8 cellular contexts compared by ENCODE assay signal in the genomic region with DNA sequence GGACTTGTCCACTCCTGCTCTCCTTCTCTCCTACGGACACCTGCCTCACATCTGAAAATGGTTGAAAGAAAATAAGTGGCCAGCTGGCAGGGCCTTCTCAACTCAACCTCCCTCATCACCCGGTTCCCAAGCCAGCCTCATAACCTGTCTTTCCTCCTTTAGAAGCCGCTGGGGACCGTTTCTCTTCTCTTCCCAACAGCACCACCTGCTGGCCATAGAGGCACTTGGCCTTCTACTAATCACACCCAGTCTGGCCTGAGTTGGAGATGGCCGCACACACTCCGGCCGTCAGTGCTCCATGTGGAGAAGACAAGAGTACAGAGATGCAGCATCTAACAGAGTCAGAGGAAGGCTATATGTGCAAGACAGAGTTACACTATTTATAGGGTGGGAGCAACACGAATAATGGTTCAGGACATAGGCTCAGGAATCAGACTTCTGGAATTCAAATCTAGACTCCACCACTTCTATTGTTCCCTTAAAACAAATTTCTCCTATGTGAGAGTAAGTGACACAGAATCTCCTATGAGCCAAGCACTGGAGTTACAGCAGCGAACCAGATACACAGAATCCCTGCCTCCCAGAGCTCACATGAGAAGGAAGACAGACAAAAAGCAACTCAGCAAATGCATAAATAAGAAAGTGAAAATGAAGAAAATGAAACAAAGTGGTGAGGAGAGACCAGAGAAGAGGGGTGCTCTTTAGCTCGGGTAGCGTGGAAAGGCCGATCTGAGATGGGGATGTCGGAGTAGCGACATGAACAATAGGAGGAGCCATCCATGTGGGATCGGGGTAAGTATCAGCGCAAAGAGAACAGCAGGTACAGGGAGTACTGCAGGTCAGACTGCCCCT. TPM values are rescaled to one million over a fixed set of nuclear protein-coding genes. Genes with fewer than 3 reads are reported as not detected.
A peak's percentile ranks its signal among the peaks of the same experiment; 100 is the strongest.
DNase-seq lines count a peak whose midpoint lies in the region; ATAC-seq, FAIRE-seq and TF ChIP-seq lines count a peak whose summit lies in the region.
"Not testable (repeated sequence)": the region's sequence is repeated elsewhere in the genome, so short reads cannot be mapped to it uniquely, and the experiment has no call there.

No MANE protein-coding gene starts in this region.

- FAIRE-seq in A204.1 (lab: Jason Lieb, UNC) (peak; percentile 65), GM18507 (lab: Jason Lieb, UNC) (peak; percentile 97)

- H3K9me3 ChIP-seq in body of pancreas, gastrocnemius medialis: not testable (repeated sequence)

- not testable (repeated sequence) for H3K27me3 ChIP-seq in body of pancreas, gastrocnemius medialis

- H3K36me3 ChIP-seq in body of pancreas (replicated peaks in 1 of 2; ENCODE audit: insufficient read depth in 1 of 2, low read depth in 2 of 2); gastrocnemius medialis: not testable (repeated sequence)

- intact Hi-C loops in body of pancreas (cut with DNase I); gastrocnemius medialis (cut with DNase I; ENCODE audit: low total_unique reads): not testable (repeated sequence)

- peak; percentile 54 for ATAC-seq in HG03097 (IDR thresholded peaks at IDR 0.05; ENCODE audit: low FRiP score, unreplicated experiment)
- peak; percentile 86 for ATAC-seq in body of pancreas
- ATAC-seq in gastrocnemius medialis = peak; percentile 42 to 68

- TF ChIP-seq POLR2A in body of pancreas (IDR thresholded peaks at IDR 0.05); gastrocnemius medialis (IDR thresholded peaks at IDR 0.05): not testable (repeated sequence)

- H3K27ac ChIP-seq in VCaP, body of pancreas, gastrocnemius medialis: not testable (repeated sequence)

- WGBS in body of pancreas, 2 donors = 38 to 39% methylated on average over 15 to 16 of the region's 16 CpGs

- not testable (repeated sequence) for H3K4me1 ChIP-seq in body of pancreas, gastrocnemius medialis

- not testable (repeated sequence) for H3K4me3 ChIP-seq in body of pancreas, gastrocnemius medialis

- DNase-seq in GM18507 (ENCODE audit: extremely low spot score, insufficient read length, low read depth) = not testable (repeated sequence)
- DNase-seq in NCI-H2227 (lab: John Stamatoyannopoulos, UW; ENCODE audit: unreplicated experiment) (peak; percentile 68), body of pancreas (peak; percentile 73 to 76 (median 74)), iPS-NIHi11 (ENCODE audit: low spot score) (peak; percentile 54), gastrocnemius medialis (peak in 1 of 2 donors; percentile 20)

- TF ChIP-seq CTCF in VCaP (conservative IDR thresholded peaks at IDR 0.05) = peak; percentile 93
- TF ChIP-seq CTCF in body of pancreas (IDR thresholded peaks at IDR 0.05) = peak; percentile 52 to 81 (median 74)
- peak in 3 of 5 experiments; percentile 29 to 55 (median 41) for TF ChIP-seq CTCF in gastrocnemius medialis (IDR thresholded peaks at IDR 0.05 in 4 of 5, conservative IDR thresholded peaks at IDR 0.05 in 1 of 5)

- in situ Hi-C loops in gastrocnemius medialis (cut with MboI; ENCODE audit: low sequenced_read_pairs in 4 of 4) = not testable (repeated sequence)

RNA-seq across cellular contexts. Expression of a gene that starts 5.9 kb away (rescaled TPM):
- not detected for total RNA-seq in body of pancreas
- total RNA-seq in gastrocnemius medialis = not detected

RNA-seq across cellular contexts. Expression of a gene that starts 20.0 kb away (rescaled TPM):
- not detected for total RNA-seq in body of pancreas
- total RNA-seq in gastrocnemius medialis = not detected

RNA-seq across cellular contexts. Expression of a gene that starts 36.2 kb away (rescaled TPM):
- not detected for total RNA-seq in body of pancreas
- total RNA-seq in gastrocnemius medialis = not detected

Comparison
In these comparisons a context has a peak if more than half of its experiments do, and no peak if none do; other contexts are left out.
1. CTCF ChIP-seq: peak in every context shown above with its lines; median percentile 93 in VCaP; 74 in body of pancreas; 41 in gastrocnemius medialis.